Comparison of ENCODE assay signal across 11 cellular contexts in genomic region chr5:132003170-132003744, GRCh38. TPM values are rescaled to one million over a fixed set of nuclear protein-coding genes. Genes with fewer than 3 reads are reported as not detected.
DNase-seq lines count a peak whose midpoint lies in the region; ATAC-seq and TF ChIP-seq lines count a peak whose summit lies in the region.
"Had no signal": no experiment of that assay in that cellular context is flagged by ENCODE, and none has a peak within 500 bp of the region (broad histone marks: within the 10 kb centered on the region; RNA-seq: fewer than 3 reads in every experiment).

No MANE protein-coding gene starts in this region.

- H3K9me3 ChIP-seq in HEK293 (ENCODE audit: control insufficient read depth, insufficient read depth, low read depth, low read length) (no peaks in the 10 kb centered on the region), iPS DF 6.9 (ENCODE audit: control insufficient read depth, insufficient read depth, low read length) (no peaks in the 10 kb centered on the region)

- H3K4me1 ChIP-seq in HEK293 (ENCODE audit: control insufficient read depth, insufficient read depth, low read length) (no peaks in the 10 kb centered on the region), iPS DF 6.9 (ENCODE audit: control insufficient read depth, insufficient read depth, low read length) (peaks cover 7% of the 10 kb centered on the region)

- CTCF ChIA-PET in HEK293 (lab: Yijun Ruan, JAX) = interaction anchor here (0.7 to 1.4 kb wide), 3 partner anchors 89 to 580 kb away, joined by 3 to 7 read pairs (median 5); no protein-coding TSS in a partner anchor

- H3K27me3 ChIP-seq in iPS DF 6.9 (ENCODE audit: control insufficient read depth, insufficient read depth, low read length) = no peaks in the 10 kb centered on the region

- no peak for TF ChIP-seq CTCF in HEK293 (tag by site-specific recombination; IDR thresholded peaks at IDR 0.05)

- POLR2A ChIA-PET in HEK293 (lab: Yijun Ruan, JAX) = interaction anchor here (0.5 to 1.1 kb wide), 2 partner anchors 183 to 206 kb away, joined by 3 to 4 read pairs; partner anchors contain the start of gene FNIP1

- H3K27ac ChIP-seq in HEK293 (ENCODE audit: extremely low read depth, low read depth, low read length) (no peak overlapping the region), iPS DF 6.9 (ENCODE audit: low read length) (no peak overlapping the region)
- H3K27ac ChIP-seq: VCaP had no signal

- H3K4me3 ChIP-seq in HEK293 (ENCODE audit: low read depth, low read length) (no peak overlapping the region), iPS DF 6.9 (ENCODE audit: low read length) (no peak overlapping the region)

- peak; percentile 58 for DNase-seq in cerebellum (ENCODE audit: low spot score)
- DNase-seq in iPS DF 6.9 (ENCODE audit: low read depth, low spot score) = peak; percentile 41
- peak; percentile 97 for DNase-seq in putamen (ENCODE audit: low spot score)
- no peak for DNase-seq in activated T-cell treated with anti-CD3 and anti-CD28 coated beads, Interleukin-2, amount 50 U/mL, for 1 hour
- no peak for DNase-seq in SHP77 (lab: John Stamatoyannopoulos, UW)
- DNase-seq: activated gamma-delta T cell had no signal

- ATAC-seq in HG03045 (IDR thresholded peaks at IDR 0.05; ENCODE audit: unreplicated experiment) = no peak
- ATAC-seq in GM21619 (IDR thresholded peaks at IDR 0.05; ENCODE audit: unreplicated experiment) = no peak

- H3K36me3 ChIP-seq in HEK293 (ENCODE audit: control insufficient read depth in 2 of 2, insufficient read depth in 1 of 2, low read length in 2 of 2) (no peaks in the 10 kb centered on the region), iPS DF 6.9 (ENCODE audit: control insufficient read depth, insufficient read depth, low read length) (no peaks in the 10 kb centered on the region)

- WGBS in iPS DF 6.9 (ENCODE audit: insufficient coverage, insufficient read length) = no CpG with 5 or more reads among the region's 12 CpGs

TF ChIP-seq in HEK293, 187 proteins besides CTCF, POLR2A, EP300 and RAD21:
- TF ChIP-seq GLIS1 (tag by site-specific recombination; IDR thresholded peaks at IDR 0.05) = peak; percentile 24; the same call in 1 of the 2 replicates
- TF ChIP-seq ZNF239 (tag by site-specific recombination; IDR thresholded peaks at IDR 0.05) = no peak
- TF ChIP-seq ZNF354C (tag by site-specific recombination; IDR thresholded peaks at IDR 0.05; ENCODE audit: borderline replicate concordance, low read depth) = no peak
- TF ChIP-seq ZIC2 (tag by site-specific recombination; IDR thresholded peaks at IDR 0.05) = 0 out of 2 replicates have a peak, but pooled peaks have one; percentile 7

RNA-seq across cellular contexts. Expression of gene ACSL6, which starts 8.2 kb away (rescaled TPM):
- 55.9 TPM for total RNA-seq in cerebellum

RNA-seq across cellular contexts. Expression of gene IL3, which starts 57.2 kb away (rescaled TPM):
- not detected for total RNA-seq in cerebellum
- total RNA-seq: mucosa of gallbladder had no signal

RNA-seq across cellular contexts. Expression of gene MEIKIN, which starts 57.8 kb away (rescaled TPM):
- not detected for total RNA-seq in cerebellum
- total RNA-seq: mucosa of gallbladder had no signal

Comparison
In these comparisons a context has a peak if more than half of its experiments do, and no peak if none do; other contexts are left out.
1. DNase-seq: peak in cerebellum (single experiment), iPS DF 6.9 (single experiment) and putamen (single experiment); none in activated T-cell treated with anti-CD3 and anti-CD28 coated beads, Interleukin-2, amount 50 U/mL, for 1 hour (single experiment) and SHP77 (0 of 2).